2 cellular contexts compared by ENCODE assay signal in genomic region chr1:221716713-221717490, GRCh38.
A peak's percentile ranks its signal among the peaks of the same experiment; 100 is the strongest.
TF ChIP-seq lines count a peak whose summit lies in the region.

No MANE protein-coding gene starts in this region.

TF ChIP-seq in K562, 482 proteins besides CTCF, POLR2A, EP300 and RAD21 (continued from another document and continues in another):
- TF ChIP-seq NEUROD1 (IDR thresholded peaks at IDR 0.05; ENCODE audit: borderline replicate concordance, low read depth, low read length, partially characterized antibody) (no peak), ZEB2 (IDR thresholded peaks at IDR 0.05) (peak; percentile 32; the same call in 1 of the 2 replicates), HNRNPH1 (optimal IDR thresholded peaks at IDR 0.05; ENCODE audit: low read depth, low read length) (no peak), MBD2 (IDR thresholded peaks at IDR 0.05; ENCODE audit: borderline replicate concordance, low read depth) (peak; percentile 27; the same call in 1 of the 2 replicates), U2AF1 (optimal IDR thresholded peaks at IDR 0.05; ENCODE audit: low read depth, low read length) (no peak), JUN (IDR thresholded peaks at IDR 0.05; ENCODE audit: borderline replicate concordance, low read depth, low read length) (no peak; the same call in 1 of the 2 replicates), JUN (CRISPR knock-in tag; IDR thresholded peaks at IDR 0.05; ENCODE audit: borderline replicate concordance) (no peak), SETDB1 (IDR thresholded peaks at IDR 0.05; ENCODE audit: low read length) (no peak), PRMT5 (CRISPR knock-in tag; IDR thresholded peaks at IDR 0.05) (no peak), BDP1 (IDR thresholded peaks at IDR 0.05; ENCODE audit: insufficient read depth, insufficient read length) (no peak), ERF (CRISPR knock-in tag; IDR thresholded peaks at IDR 0.05) (0 out of 2 replicates have a peak, but pooled peaks have one; percentile 10), BCOR (IDR thresholded peaks at IDR 0.05) (no peak), ESRRA (IDR thresholded peaks at IDR 0.05; ENCODE audit: borderline replicate concordance, low read depth) (no peak), MED1 (CRISPR knock-in tag; IDR thresholded peaks at IDR 0.05; ENCODE audit: borderline replicate concordance) (no peak), ETV1 (tag; conservative IDR thresholded peaks at IDR 0.05; ENCODE audit: low read depth) (peak; percentile 79), ZNF785 (CRISPR knock-in tag; IDR thresholded peaks at IDR 0.05) (no peak), ZNF316 (IDR thresholded peaks at IDR 0.05) (no peak), ZNF121 (CRISPR knock-in tag; conservative IDR thresholded peaks at IDR 0.05) (no peak), ZNF507 (tag; conservative IDR thresholded peaks at IDR 0.05) (no peak), NCOR1 (IDR thresholded peaks at IDR 0.05) (peak; percentile 80), PTBP1 (IDR thresholded peaks at IDR 0.05; ENCODE audit: low read depth, low read length) (no peak), ZNF695 (CRISPR knock-in tag; IDR thresholded peaks at IDR 0.05) (no peak), KLF1 (tag; IDR thresholded peaks at IDR 0.05) (no peak), ZNF232 (CRISPR knock-in tag; IDR thresholded peaks at IDR 0.05) (no peak), CHAMP1 (IDR thresholded peaks at IDR 0.05) (no peak), TFAM (CRISPR knock-in tag; conservative IDR thresholded peaks at IDR 0.05) (no peak), PCBP1 (IDR thresholded peaks at IDR 0.05; ENCODE audit: low read depth, low read length, poor library complexity, severe bottlenecking) (no peak), ZNF174 (CRISPR knock-in tag; IDR thresholded peaks at IDR 0.05) (no peak)
- TF ChIP-seq, protein P1, sequence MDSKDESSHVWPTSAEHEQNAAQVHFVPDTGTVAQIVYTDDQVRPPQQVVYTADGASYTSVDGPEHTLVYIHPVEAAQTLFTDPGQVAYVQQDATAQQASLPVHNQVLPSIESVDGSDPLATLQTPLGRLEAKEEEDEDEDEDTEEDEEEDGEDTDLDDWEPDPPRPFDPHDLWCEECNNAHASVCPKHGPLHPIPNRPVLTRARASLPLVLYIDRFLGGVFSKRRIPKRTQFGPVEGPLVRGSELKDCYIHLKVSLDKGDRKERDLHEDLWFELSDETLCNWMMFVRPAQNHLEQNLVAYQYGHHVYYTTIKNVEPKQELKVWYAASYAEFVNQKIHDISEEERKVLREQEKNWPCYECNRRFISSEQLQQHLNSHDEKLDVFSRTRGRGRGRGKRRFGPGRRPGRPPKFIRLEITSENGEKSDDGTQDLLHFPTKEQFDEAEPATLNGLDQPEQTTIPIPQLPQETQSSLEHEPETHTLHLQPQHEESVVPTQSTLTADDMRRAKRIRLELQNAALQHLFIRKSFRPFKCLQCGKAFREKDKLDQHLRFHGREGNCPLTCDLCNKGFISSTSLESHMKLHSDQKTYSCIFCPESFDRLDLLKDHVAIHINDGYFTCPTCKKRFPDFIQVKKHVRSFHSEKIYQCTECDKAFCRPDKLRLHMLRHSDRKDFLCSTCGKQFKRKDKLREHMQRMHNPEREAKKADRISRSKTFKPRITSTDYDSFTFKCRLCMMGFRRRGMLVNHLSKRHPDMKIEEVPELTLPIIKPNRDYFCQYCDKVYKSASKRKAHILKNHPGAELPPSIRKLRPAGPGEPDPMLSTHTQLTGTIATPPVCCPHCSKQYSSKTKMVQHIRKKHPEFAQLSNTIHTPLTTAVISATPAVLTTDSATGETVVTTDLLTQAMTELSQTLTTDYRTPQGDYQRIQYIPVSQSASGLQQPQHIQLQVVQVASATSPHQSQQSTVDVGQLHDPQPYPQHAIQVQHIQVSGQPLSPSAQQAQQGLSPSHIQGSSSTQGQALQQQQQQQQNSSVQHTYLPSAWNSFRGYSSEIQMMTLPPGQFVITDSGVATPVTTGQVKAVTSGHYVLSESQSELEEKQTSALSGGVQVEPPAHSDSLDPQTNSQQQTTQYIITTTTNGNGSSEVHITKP (IDR thresholded peaks at IDR 0.05; ENCODE audit: partially characterized antibody) = no peak
- TF ChIP-seq, protein P2, sequence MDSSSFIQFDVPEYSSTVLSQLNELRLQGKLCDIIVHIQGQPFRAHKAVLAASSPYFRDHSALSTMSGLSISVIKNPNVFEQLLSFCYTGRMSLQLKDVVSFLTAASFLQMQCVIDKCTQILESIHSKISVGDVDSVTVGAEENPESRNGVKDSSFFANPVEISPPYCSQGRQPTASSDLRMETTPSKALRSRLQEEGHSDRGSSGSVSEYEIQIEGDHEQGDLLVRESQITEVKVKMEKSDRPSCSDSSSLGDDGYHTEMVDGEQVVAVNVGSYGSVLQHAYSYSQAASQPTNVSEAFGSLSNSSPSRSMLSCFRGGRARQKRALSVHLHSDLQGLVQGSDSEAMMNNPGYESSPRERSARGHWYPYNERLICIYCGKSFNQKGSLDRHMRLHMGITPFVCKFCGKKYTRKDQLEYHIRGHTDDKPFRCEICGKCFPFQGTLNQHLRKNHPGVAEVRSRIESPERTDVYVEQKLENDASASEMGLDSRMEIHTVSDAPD (CRISPR knock-in tag; IDR thresholded peaks at IDR 0.05) = no peak

TF ChIP-seq in HepG2, 621 proteins besides CTCF, POLR2A, EP300 and RAD21 (continued from another document and continues in another):
- TF ChIP-seq ZNF281 (CRISPR knock-in tag; IDR thresholded peaks at IDR 0.05; ENCODE audit: borderline replicate concordance) = peak; percentile 89
- TF ChIP-seq MBD4 (IDR thresholded peaks at IDR 0.05; ENCODE audit: borderline replicate concordance, low read length) = no peak
- TF ChIP-seq, protein P3, sequence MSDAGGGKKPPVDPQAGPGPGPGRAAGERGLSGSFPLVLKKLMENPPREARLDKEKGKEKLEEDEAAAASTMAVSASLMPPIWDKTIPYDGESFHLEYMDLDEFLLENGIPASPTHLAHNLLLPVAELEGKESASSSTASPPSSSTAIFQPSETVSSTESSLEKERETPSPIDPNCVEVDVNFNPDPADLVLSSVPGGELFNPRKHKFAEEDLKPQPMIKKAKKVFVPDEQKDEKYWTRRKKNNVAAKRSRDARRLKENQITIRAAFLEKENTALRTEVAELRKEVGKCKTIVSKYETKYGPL (CRISPR knock-in tag; IDR thresholded peaks at IDR 0.05) = no peak
- 0 out of 2 replicates have a peak, but pooled peaks have one; percentile 18 for TF ChIP-seq PATZ1 (CRISPR knock-in tag; IDR thresholded peaks at IDR 0.05)
- TF ChIP-seq ZBTB3 (CRISPR knock-in tag; IDR thresholded peaks at IDR 0.05; ENCODE audit: borderline replicate concordance, low read depth) = no peak
- TF ChIP-seq HOXA5 (CRISPR knock-in tag; IDR thresholded peaks at IDR 0.05) = no peak
- no peak for TF ChIP-seq CCAR2 (optimal IDR thresholded peaks at IDR 0.05; ENCODE audit: low read depth, low read length)
- peak; percentile 64; the same call in 1 of the 2 replicates for TF ChIP-seq NFIC (IDR thresholded peaks at IDR 0.05; ENCODE audit: low read length)
- TF ChIP-seq AHDC1 (CRISPR knock-in tag; IDR thresholded peaks at IDR 0.05; ENCODE audit: borderline replicate concordance) = peak; percentile 16; the same call in 1 of the 2 replicates
- peak; percentile 23; the same call in 1 of the 2 replicates for TF ChIP-seq SOX5 (CRISPR knock-in tag; IDR thresholded peaks at IDR 0.05; ENCODE audit: borderline replicate concordance)
- TF ChIP-seq SALL1 (CRISPR knock-in tag; IDR thresholded peaks at IDR 0.05) = peak; percentile 53
- peak; percentile 94 for TF ChIP-seq ZNF710 (CRISPR knock-in tag; IDR thresholded peaks at IDR 0.05; ENCODE audit: borderline replicate concordance)
- no peak for TF ChIP-seq CREB1 (IDR thresholded peaks at IDR 0.05)
- peak; percentile 46 for TF ChIP-seq CREB1 (CRISPR knock-in tag; IDR thresholded peaks at IDR 0.05)
- no peak for TF ChIP-seq ATF5 (CRISPR knock-in tag; IDR thresholded peaks at IDR 0.05; ENCODE audit: low read depth)
- TF ChIP-seq, protein P4, sequence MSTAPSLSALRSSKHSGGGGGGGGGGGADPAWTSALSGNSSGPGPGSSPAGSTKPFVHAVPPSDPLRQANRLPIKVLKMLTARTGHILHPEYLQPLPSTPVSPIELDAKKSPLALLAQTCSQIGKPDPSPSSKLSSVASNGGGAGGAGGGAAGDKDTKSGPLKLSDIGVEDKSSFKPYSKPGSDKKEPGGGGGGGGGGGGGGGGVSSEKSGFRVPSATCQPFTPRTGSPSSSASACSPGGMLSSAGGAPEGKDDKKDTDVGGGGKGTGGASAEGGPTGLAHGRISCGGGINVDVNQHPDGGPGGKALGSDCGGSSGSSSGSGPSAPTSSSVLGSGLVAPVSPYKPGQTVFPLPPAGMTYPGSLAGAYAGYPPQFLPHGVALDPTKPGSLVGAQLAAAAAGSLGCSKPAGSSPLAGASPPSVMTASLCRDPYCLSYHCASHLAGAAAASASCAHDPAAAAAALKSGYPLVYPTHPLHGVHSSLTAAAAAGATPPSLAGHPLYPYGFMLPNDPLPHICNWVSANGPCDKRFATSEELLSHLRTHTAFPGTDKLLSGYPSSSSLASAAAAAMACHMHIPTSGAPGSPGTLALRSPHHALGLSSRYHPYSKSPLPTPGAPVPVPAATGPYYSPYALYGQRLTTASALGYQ (CRISPR knock-in tag; IDR thresholded peaks at IDR 0.05) = no peak
- no peak for TF ChIP-seq MTF2 (CRISPR knock-in tag; IDR thresholded peaks at IDR 0.05; ENCODE audit: borderline replicate concordance)
